Comparison of ENCODE assay signal across 20 cellular contexts in the genomic region with DNA sequence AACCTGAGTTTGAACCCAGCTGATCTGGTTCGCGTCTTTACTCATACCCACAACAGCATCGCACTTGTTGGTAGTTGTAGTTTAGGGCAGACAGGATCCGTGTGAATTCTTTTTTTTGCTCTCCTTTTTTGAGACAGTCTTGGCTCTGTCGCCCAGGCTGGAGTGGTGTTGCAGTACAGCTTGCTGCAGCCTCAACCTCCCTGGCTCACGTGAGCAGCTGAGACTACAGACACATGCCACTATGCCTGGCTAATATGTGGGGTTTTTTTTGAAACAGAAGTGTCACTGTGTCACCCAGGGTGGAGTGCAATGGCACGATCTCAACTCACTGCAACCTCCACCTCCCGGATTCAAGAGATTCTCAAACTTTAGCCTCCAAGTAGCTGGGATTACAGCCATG.
"Had no signal": no experiment of that assay in that cellular context is flagged by ENCODE, and none has a peak within 500 bp of the region (broad histone marks: within the 10 kb centered on the region; RNA-seq: fewer than 3 reads in every experiment).

No MANE protein-coding gene starts in this region.

- H3K4me2 ChIP-seq: hepatocyte had no signal

- H3K36me3 ChIP-seq: colonic mucosa had no signal

- H3K9me3 ChIP-seq: colonic mucosa, esophagus squamous epithelium, gastrocnemius medialis, left ventricle myocardium inferior, lower lobe of right lung, mucosa of descending colon had no signal

- DNase-seq: cerebellar nuclear complex; colonic mucosa; cortex of kidney; effector CD8-positive, alpha-beta T cell; effector memory CD8-positive, alpha-beta T cell; erythroblast; esophagus squamous epithelium; foreskin fibroblast; foreskin melanocyte; gastrocnemius medialis; glutamatergic neuron; hypothalamus; left colon; left ventricle myocardium inferior; lower lobe of right lung; mesenchymal stem cell; mucosa of descending colon had no signal

- H3K27me3 ChIP-seq: colonic mucosa, esophagus squamous epithelium, gastrocnemius medialis, hepatocyte had no signal

- H3K4me1 ChIP-seq: colonic mucosa, lower lobe of right lung had no signal

- H3K4me3 ChIP-seq: colonic mucosa, esophagus squamous epithelium, gastrocnemius medialis, hepatocyte, left ventricle myocardium inferior, lower lobe of right lung, mucosa of descending colon had no signal

- H3K27ac ChIP-seq: colonic mucosa, epithelial cell of prostate, esophagus squamous epithelium, gastrocnemius medialis, hepatocyte, left ventricle myocardium inferior, lower lobe of right lung had no signal

- H2AFZ ChIP-seq: hepatocyte had no signal

- ATAC-seq: effector memory CD8-positive, alpha-beta T cell; gastrocnemius medialis; left colon; left lobe of liver; lower lobe of right lung; mucosa of descending colon had no signal
